Comparison of ENCODE assay signal across 11 cellular contexts in genomic region chr6:35089935-35090505, GRCh38. TPM values are rescaled to one million over a fixed set of nuclear protein-coding genes. Genes with fewer than 3 reads are reported as not detected.
DNase-seq lines count a peak whose midpoint lies in the region; ATAC-seq and TF ChIP-seq lines count a peak whose summit lies in the region.
"Had no signal": no experiment of that assay in that cellular context is flagged by ENCODE, and none has a peak within 500 bp of the region (broad histone marks: within the 10 kb centered on the region; RNA-seq: fewer than 3 reads in every experiment).

No MANE protein-coding gene starts in this region.

- H3K4me3 ChIP-seq in esophagus (ENCODE audit: low read depth in 1 of 2, low read length in 2 of 2) (no peak overlapping the region), retinal pigment epithelial cell (ENCODE audit: low read length) (no peak overlapping the region)

- no peak overlapping the region for H3K27ac Mint-ChIP-seq in stimulated activated naive CD8-positive, alpha-beta T cell treated with anti-CD3 and anti-CD28 coated beads, Interleukin-15, amount 100 ng/mL, for 72 hours
- H3K27ac Mint-ChIP-seq: activated naive CD4-positive, alpha-beta T cell treated with anti-CD3 and anti-CD28 coated beads, Interleukin-2, amount 50 U/mL, for 24 hours had no signal

- TF ChIP-seq CTCF in GM13976 (IDR thresholded peaks at IDR 0.05; ENCODE audit: borderline replicate concordance, control extremely low read depth, extremely low read depth, insufficient read depth, missing control alignments) = no peak
- TF ChIP-seq CTCF in retinal pigment epithelial cell (conservative IDR thresholded peaks at IDR 0.05; ENCODE audit: low read depth, low read length) = no peak

- no peak overlapping the region for H3K4me3 Mint-ChIP-seq in stimulated activated naive CD8-positive, alpha-beta T cell treated with anti-CD3 and anti-CD28 coated beads, Interleukin-15, amount 100 ng/mL, for 72 hours
- H3K4me3 Mint-ChIP-seq: activated naive CD4-positive, alpha-beta T cell treated with anti-CD3 and anti-CD28 coated beads, Interleukin-2, amount 50 U/mL, for 24 hours; naive thymus-derived CD4-positive, alpha-beta T cell had no signal

- H3K9me3 Mint-ChIP-seq in stimulated activated naive CD8-positive, alpha-beta T cell treated with anti-CD3 and anti-CD28 coated beads, Interleukin-15, amount 100 ng/mL, for 72 hours = no peaks in the 10 kb centered on the region
- H3K9me3 Mint-ChIP-seq: activated naive CD4-positive, alpha-beta T cell treated with anti-CD3 and anti-CD28 coated beads, Interleukin-2, amount 50 U/mL, for 24 hours; naive thymus-derived CD4-positive, alpha-beta T cell had no signal

- DNase-seq in GM13976 (ENCODE audit: low spot score) = peak; percentile 41
- DNase-seq in NCI-H226 = peak; percentile 95
- peak; percentile 96 for DNase-seq in retinal pigment epithelial cell (ENCODE audit: low read depth)
- no peak for DNase-seq in activated naive CD4-positive, alpha-beta T cell (lab: John Stamatoyannopoulos, UW)
- DNase-seq in anterior cingulate cortex (lab: John Stamatoyannopoulos, UW) = no peak
- DNase-seq in stimulated activated naive CD8-positive, alpha-beta T cell treated with anti-CD3 and anti-CD28 coated beads, Interleukin-15, amount 100 ng/mL, for 72 hours = no peak
- DNase-seq in NCI-H345 treated with DMSO at 0.1 percent for 48 hours (lab: John Stamatoyannopoulos, UW; ENCODE audit: unreplicated experiment) = no peak
- DNase-seq: naive thymus-derived CD4-positive, alpha-beta T cell; NCI-H526 had no signal

- H3K4me1 Mint-ChIP-seq in stimulated activated naive CD8-positive, alpha-beta T cell treated with anti-CD3 and anti-CD28 coated beads, Interleukin-15, amount 100 ng/mL, for 72 hours = no peaks in the 10 kb centered on the region
- H3K4me1 Mint-ChIP-seq: activated naive CD4-positive, alpha-beta T cell treated with anti-CD3 and anti-CD28 coated beads, Interleukin-2, amount 50 U/mL, for 24 hours; naive thymus-derived CD4-positive, alpha-beta T cell had no signal

- ATAC-seq in stimulated activated naive CD8-positive, alpha-beta T cell treated with anti-CD3 and anti-CD28 coated beads, Interleukin-15, amount 100 ng/mL, for 72 hours = no peak
- ATAC-seq: naive thymus-derived CD4-positive, alpha-beta T cell had no signal

- WGBS in esophagus, 2 donors = 90% methylated on average over 15 of the region's 15 CpGs

- peaks cover 0 to 6% of the 10 kb centered on the region in 2 donors for H3K4me1 ChIP-seq in esophagus (ENCODE audit: control insufficient read depth in 2 of 2, insufficient read depth in 2 of 2, low read length in 1 of 2)

- no peaks in the 10 kb centered on the region for H3K9me3 ChIP-seq in esophagus (ENCODE audit: control insufficient read depth in 2 of 2, insufficient read depth in 1 of 2, low read depth in 1 of 2, low read length in 1 of 2)

- no peaks in the 10 kb centered on the region for H3K27me3 Mint-ChIP-seq in stimulated activated naive CD8-positive, alpha-beta T cell treated with anti-CD3 and anti-CD28 coated beads, Interleukin-15, amount 100 ng/mL, for 72 hours
- H3K27me3 Mint-ChIP-seq: activated naive CD4-positive, alpha-beta T cell treated with anti-CD3 and anti-CD28 coated beads, Interleukin-2, amount 50 U/mL, for 24 hours had no signal

- in situ Hi-C loops in GM13976 (cut with MboI; ENCODE audit: low sequenced_read_pairs, unreplicated experiment) = no loop called here

- H3K27me3 ChIP-seq in esophagus (ENCODE audit: control insufficient read depth in 1 of 2, insufficient read depth in 2 of 2, low read length in 2 of 2) = no peaks in the 10 kb centered on the region

- H3K27ac ChIP-seq in esophagus (ENCODE audit: low read depth in 2 of 2, low read length in 1 of 2) = peak overlapping the region; percentile 8 to 11

- peaks cover 13 to 37% of the 10 kb centered on the region in 2 donors for H3K36me3 ChIP-seq in esophagus (ENCODE audit: control insufficient read depth in 2 of 2, insufficient read depth in 2 of 2, low read length in 1 of 2)

RNA-seq across cellular contexts. Expression of gene TCP11, which starts 51.1 kb away (rescaled TPM):
- polyA plus RNA-seq in esophagus = under 1 TPM in 1 of 2 donors, not detected in 1; 0.02 TPM
- polyA plus RNA-seq: naive thymus-derived CD4-positive, alpha-beta T cell had no signal

Comparison
In these comparisons a context has a peak if more than half of its experiments do, and no peak if none do; other contexts are left out.
1. DNase-seq: peak in GM13976 (single experiment), NCI-H226 (single experiment) and retinal pigment epithelial cell (single experiment); none in activated naive CD4-positive, alpha-beta T cell (0 of 4), anterior cingulate cortex (0 of 58), stimulated activated naive CD8-positive, alpha-beta T cell treated with anti-CD3 and anti-CD28 coated beads, Interleukin-15, amount 100 ng/mL, for 72 hours (0 of 2) and NCI-H345 treated with DMSO at 0.1 percent for 48 hours (single experiment).